In genomic region chr1:154517661-154518060, GRCh38 we compare ENCODE assay signal across 25 cellular contexts. TPM values are rescaled to one million over a fixed set of nuclear protein-coding genes. Genes with fewer than 3 reads are reported as not detected.
"Had no signal": no experiment of that assay in that cellular context is flagged by ENCODE, and none has a peak within 500 bp of the region (broad histone marks: within the 10 kb centered on the region; RNA-seq: fewer than 3 reads in every experiment).

No MANE protein-coding gene starts in this region.

- ATAC-seq: Panc1, PC-3 had no signal

- H3K4me3 ChIP-seq: MG63 had no signal

- H3K9ac ChIP-seq: SK-N-SH had no signal

- H3K4me2 ChIP-seq: SK-N-SH had no signal

- H3K27ac ChIP-seq: RWPE1 had no signal

- H3K36me3 ChIP-seq: MG63 had no signal

- DNase-seq: Karpas-422; KG1; MG63; NCI-H1092 treated with DMSO at 0.1 percent for 48 hours; NCI-H1436; NCI-H187; NCI-H2029; NCI-H2081 treated with DMSO at 0.1 percent for 48 hours; NCI-H2171; NCI-H226; NCI-H446; NCI-H510A; NCI-H524 treated with DMSO at 0.1 percent for 48 hours; NCI-H69; NCI-H774; NK-92 treated with Interleukin-12 subunit alpha and Interleukin-12 subunit beta, amount 100 ng/mL, for 24 hours; PC-3; SHP77; SK-N-SH; SW 1271 had no signal

- H3K9me3 ChIP-seq: MG63, SK-N-SH had no signal

RNA-seq across cellular contexts. Expression of gene SHE, which starts 15.4 kb away (rescaled TPM):
- total RNA-seq: HT1080, OCI-LY7, PC-3 had no signal
- polyA plus RNA-seq: SK-N-SH had no signal

RNA-seq across cellular contexts. Expression of gene TDRD10, which starts 15.6 kb away (rescaled TPM):
- total RNA-seq: HT1080, PC-3, SK-MEL-5 had no signal
- polyA plus RNA-seq: SK-N-SH had no signal

RNA-seq across cellular contexts. Expression of gene CHRNB2, which starts 49.9 kb away (rescaled TPM):
- total RNA-seq: PC-3 had no signal
